Comparison of ENCODE assay signal across 28 cellular contexts in the genomic region with DNA sequence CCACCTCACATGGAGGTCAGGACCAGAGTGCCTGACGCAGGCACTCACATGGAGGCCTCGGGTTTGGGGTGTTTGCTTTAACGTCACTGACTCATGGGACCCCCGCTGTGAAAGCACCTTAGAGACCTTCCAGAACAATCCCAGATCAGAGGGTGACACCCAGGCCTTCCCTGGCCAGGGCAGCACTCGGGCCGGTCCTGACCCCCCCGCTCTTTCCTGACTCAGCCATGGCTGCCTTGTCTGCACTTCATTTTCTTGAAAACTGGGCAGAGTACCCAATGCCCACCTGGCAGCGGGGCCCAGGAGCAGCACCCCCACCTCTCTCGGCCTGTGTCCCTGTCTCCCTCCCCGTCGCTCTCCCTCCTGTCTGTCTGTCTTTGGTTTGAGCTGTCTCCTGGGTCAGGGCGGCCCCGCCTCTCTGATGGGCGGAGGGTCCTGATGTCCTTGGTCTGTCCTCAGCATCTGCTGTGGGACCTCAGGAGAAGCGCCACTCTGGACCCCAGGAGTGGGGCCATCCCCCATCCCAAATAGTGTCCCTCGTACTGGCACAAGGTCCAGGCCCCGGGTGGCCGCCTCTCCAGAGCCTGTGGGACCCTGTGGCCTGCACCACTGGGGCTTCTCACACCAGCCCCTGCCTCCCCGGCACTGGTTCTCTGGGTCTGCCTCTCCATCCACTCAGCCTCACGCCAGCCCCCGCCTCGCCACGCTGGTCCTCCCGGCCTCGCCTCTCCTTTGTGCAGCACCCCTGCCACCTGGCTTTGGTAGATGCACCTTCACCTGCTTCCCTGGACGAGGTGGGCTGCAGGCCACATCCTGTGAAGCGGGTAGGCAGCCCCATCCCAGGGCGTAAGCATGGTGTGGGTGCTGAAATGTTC.
"Had no signal": no experiment of that assay in that cellular context is flagged by ENCODE, and none has a peak within 500 bp of the region (broad histone marks: within the 10 kb centered on the region; RNA-seq: fewer than 3 reads in every experiment).

No MANE protein-coding gene starts in this region.

- DNase-seq: colonic mucosa; effector memory CD4-positive, alpha-beta T cell; foreskin keratinocyte; left colon; naive B cell; sigmoid colon; stimulated activated CD4-positive, alpha-beta T cell treated with anti-CD3 and anti-CD28 coated beads, Interleukin-2, amount 100 ng/mL, for 24 hours; stimulated activated CD4-positive, alpha-beta T cell treated with anti-CD3 and anti-CD28 coated beads, Interleukin-4, amount 100 ng/mL, for 24 hours; stimulated activated naive B cell treated with anti-CD40 and anti-IgM and Interleukin-4, amounts not matched to agents 10 μg/mL and 1 μg/mL and 100 μg/mL, for 72 hours had no signal

- H3K9me3 ChIP-seq: colonic mucosa, esophagus muscularis mucosa, heart left ventricle, mucosa of descending colon, prostate gland, sigmoid colon, thoracic aorta, upper lobe of left lung had no signal

- H3K27me3 Mint-ChIP-seq: stimulated activated naive CD8-positive, alpha-beta T cell treated with anti-CD3 and anti-CD28 coated beads, Interleukin-15, Interleukin-2, amounts not matched to agents 100 ng/mL and 50 ng/mL, for 24 hours had no signal

- FAIRE-seq: endothelial cell of umbilical vein, urothelium cell line had no signal

- H2AFZ ChIP-seq: hepatocyte had no signal

- ATAC-seq: foreskin keratinocyte; gastroesophageal sphincter; heart left ventricle; left colon; mucosa of descending colon; natural killer cell treated with Interleukin-12 subunit alpha and Interleukin-12 subunit beta and Interleukin-15 and Interleukin-18, amount 100 ng/mL, for 72 hours; right cardiac atrium; stimulated activated naive B cell treated with anti-CD40 and anti-IgM and Interleukin-4, amounts not matched to agents 10 μg/mL and 1 μg/mL and 100 μg/mL, for 72 hours had no signal

- H3K4me3 Mint-ChIP-seq: dendritic cell treated with granulocyte-macrophage colony-stimulating factor and Interleukin-4, amounts not matched to agents 40 ng/mL and 50 ng/mL, for 4 days; memory B cell; mesothelial cell of epicardium; naive B cell; natural killer cell treated with Interleukin-12 subunit alpha and Interleukin-12 subunit beta and Interleukin-15 and Interleukin-18, amount 100 ng/mL, for 72 hours; neural crest cell; stimulated activated naive B cell treated with anti-CD40 and anti-IgM and Interleukin-4, amounts not matched to agents 10 μg/mL and 1 μg/mL and 100 μg/mL, for 72 hours; stimulated activated naive CD8-positive, alpha-beta T cell treated with anti-CD3 and anti-CD28 coated beads, Interleukin-15, Interleukin-2, amounts not matched to agents 100 ng/mL and 50 ng/mL, for 24 hours had no signal

- H3K27ac Mint-ChIP-seq: dendritic cell treated with granulocyte-macrophage colony-stimulating factor and Interleukin-4, amounts not matched to agents 40 ng/mL and 50 ng/mL, for 4 days; memory B cell; mesothelial cell of epicardium; naive B cell; natural killer cell treated with Interleukin-12 subunit alpha and Interleukin-12 subunit beta and Interleukin-15 and Interleukin-18, amount 100 ng/mL, for 72 hours; stimulated activated naive B cell treated with anti-CD40 and anti-IgM and Interleukin-4, amounts not matched to agents 10 μg/mL and 1 μg/mL and 100 μg/mL, for 72 hours; stimulated activated naive CD8-positive, alpha-beta T cell treated with anti-CD3 and anti-CD28 coated beads, Interleukin-15, Interleukin-2, amounts not matched to agents 100 ng/mL and 50 ng/mL, for 24 hours had no signal

- H3K9me3 Mint-ChIP-seq: memory B cell; natural killer cell treated with Interleukin-12 subunit alpha and Interleukin-12 subunit beta and Interleukin-15 and Interleukin-18, amount 100 ng/mL, for 72 hours; neural crest cell; stimulated activated naive B cell treated with anti-CD40 and anti-IgM and Interleukin-4, amounts not matched to agents 10 μg/mL and 1 μg/mL and 100 μg/mL, for 72 hours; stimulated activated naive CD8-positive, alpha-beta T cell treated with anti-CD3 and anti-CD28 coated beads, Interleukin-15, Interleukin-2, amounts not matched to agents 100 ng/mL and 50 ng/mL, for 24 hours had no signal

- H3K4me3 ChIP-seq: colonic mucosa, esophagus muscularis mucosa, gastroesophageal sphincter, heart left ventricle, hepatocyte, lung, mucosa of descending colon, prostate gland, sigmoid colon, thoracic aorta, tibial nerve, upper lobe of left lung had no signal

- H3K27ac ChIP-seq: colonic mucosa, esophagus muscularis mucosa, foreskin keratinocyte, gastroesophageal sphincter, heart left ventricle, hepatocyte, prostate gland, sigmoid colon, thoracic aorta, tibial nerve, upper lobe of left lung had no signal

- H3K36me3 ChIP-seq: colonic mucosa, esophagus muscularis mucosa, gastroesophageal sphincter, heart left ventricle, prostate gland, sigmoid colon, thoracic aorta, tibial nerve, upper lobe of left lung had no signal

- H3K4me1 ChIP-seq: colonic mucosa, heart left ventricle, prostate gland, tibial nerve, upper lobe of left lung had no signal

- H3K27me3 ChIP-seq: colonic mucosa, esophagus muscularis mucosa, foreskin keratinocyte, gastroesophageal sphincter, heart left ventricle, hepatocyte, sigmoid colon, tibial nerve, upper lobe of left lung had no signal

- H3K4me2 ChIP-seq: hepatocyte had no signal

- H3K4me1 Mint-ChIP-seq: memory B cell; mesothelial cell of epicardium; naive B cell; neural crest cell; stimulated activated naive B cell treated with anti-CD40 and anti-IgM and Interleukin-4, amounts not matched to agents 10 μg/mL and 1 μg/mL and 100 μg/mL, for 72 hours had no signal

- H3K36me3 Mint-ChIP-seq: memory B cell; mesothelial cell of epicardium; naive B cell; natural killer cell treated with Interleukin-12 subunit alpha and Interleukin-12 subunit beta and Interleukin-15 and Interleukin-18, amount 100 ng/mL, for 72 hours; stimulated activated naive B cell treated with anti-CD40 and anti-IgM and Interleukin-4, amounts not matched to agents 10 μg/mL and 1 μg/mL and 100 μg/mL, for 72 hours had no signal
